ENCODE assay signal across 8 cellular contexts in genomic region chr21:37564341-37564923, GRCh38.
DNase-seq lines count a peak whose midpoint lies in the region; ATAC-seq and TF ChIP-seq lines count a peak whose summit lies in the region.

No MANE protein-coding gene starts in this region.

- H3K27ac ChIP-seq in foreskin keratinocyte (peak overlapping the region; percentile 92), neutrophil (peak overlapping the region; percentile 44), substantia nigra (ENCODE audit: low read depth, low read length, poor library complexity, severe bottlenecking) (peak overlapping the region; percentile 90)

- no peaks in the 10 kb centered on the region for H3K9me3 Mint-ChIP-seq in Calu3 (ENCODE audit: low read depth, unreplicated experiment)

- TF ChIP-seq CTCF in Calu3 (IDR thresholded peaks at IDR 0.05; ENCODE audit: unreplicated experiment) (no peak), foreskin keratinocyte (conservative IDR thresholded peaks at IDR 0.05) (peak; percentile 66), neutrophil (IDR thresholded peaks at IDR 0.05) (no peak)

- peak overlapping the region; percentile 80 for H3K4me3 Mint-ChIP-seq in Calu3 (ENCODE audit: low read depth, unreplicated experiment)

- ATAC-seq in GM21576 (IDR thresholded peaks at IDR 0.05; ENCODE audit: unreplicated experiment), result peak; percentile 53
- ATAC-seq in foreskin keratinocyte, result peak; percentile 94

- H3K27me3 ChIP-seq in foreskin keratinocyte (no peaks in the 10 kb centered on the region), neutrophil (peaks cover 15% of the 10 kb centered on the region)

- H3K27ac Mint-ChIP-seq in Calu3 (ENCODE audit: unreplicated experiment), result peak overlapping the region; percentile 98

- peaks cover 29% of the 10 kb centered on the region for H3K36me3 Mint-ChIP-seq in Calu3 (ENCODE audit: insufficient read depth, unreplicated experiment)

- intact Hi-C loops in Calu3 (cut with micrococcal nuclease; ENCODE audit: unreplicated experiment), result loop anchor here (2.0 kb wide), 1 partner anchor 72 kb away; no protein-coding TSS in a partner anchor

- peaks cover 5% of the 10 kb centered on the region for H3K4me1 ChIP-seq in foreskin keratinocyte
- H3K4me1 ChIP-seq in neutrophil (ENCODE audit: control insufficient read depth in 1 of 2, insufficient read depth in 1 of 2, low read depth in 1 of 2, low read length in 1 of 2), result peaks cover 15 to 16% of the 10 kb centered on the region in 2 experiments

- H3K9me3 ChIP-seq in neutrophil, result no peaks in the 10 kb centered on the region

- BruUV-seq in Calu3 (replicated peaks; lab: Mats Ljungman, UMichigan), result no TSS peak

- CTCF ChIA-PET in Calu3 (lab: Charles Lee), result interaction anchor here (0.7 to 1.9 kb wide), 9 partner anchors 15 to 189 kb away, joined by 3 to 5 read pairs (median 4); no protein-coding TSS in a partner anchor

- H3K4me1 Mint-ChIP-seq in Calu3 (ENCODE audit: low read depth, unreplicated experiment), result peaks cover 15% of the 10 kb centered on the region

- no peaks in the 10 kb centered on the region for H3K27me3 Mint-ChIP-seq in Calu3 (ENCODE audit: unreplicated experiment)

- H3K4me3 ChIP-seq in Jurkat, Clone E6-1 (ENCODE audit: low read length), result peak overlapping the region; percentile 76
- peak overlapping the region; percentile 77 to 81 for H3K4me3 ChIP-seq in neutrophil (ENCODE audit: low read depth in 1 of 2, low read length in 1 of 2)

- H3K36me3 ChIP-seq in neutrophil, result no peaks in the 10 kb centered on the region

- DNase-seq in Calu3 (peak; percentile 84), RKO (ENCODE audit: low spot score) (peak; percentile 97), activated gamma-delta T cell (lab: John Stamatoyannopoulos, UW) (peak; percentile 66), foreskin keratinocyte (peak; percentile 94 to 97), substantia nigra (lab: John Stamatoyannopoulos, UW) (peak in 37 of 49 donors; percentile 22 to 84 (median 55))
- DNase-seq in Jurkat, Clone E6-1 (ENCODE audit: low read depth, low spot score), result peak; percentile 64

Comparison
In these comparisons a context has a peak if more than half of its experiments do, and no peak if none do; other contexts are left out.
1. Peak in every context shown above with its lines: DNase-seq, ATAC-seq, H3K4me3 ChIP-seq and H3K27ac ChIP-seq.